ENCODE assay signal across 8 cellular contexts in the genomic region with DNA sequence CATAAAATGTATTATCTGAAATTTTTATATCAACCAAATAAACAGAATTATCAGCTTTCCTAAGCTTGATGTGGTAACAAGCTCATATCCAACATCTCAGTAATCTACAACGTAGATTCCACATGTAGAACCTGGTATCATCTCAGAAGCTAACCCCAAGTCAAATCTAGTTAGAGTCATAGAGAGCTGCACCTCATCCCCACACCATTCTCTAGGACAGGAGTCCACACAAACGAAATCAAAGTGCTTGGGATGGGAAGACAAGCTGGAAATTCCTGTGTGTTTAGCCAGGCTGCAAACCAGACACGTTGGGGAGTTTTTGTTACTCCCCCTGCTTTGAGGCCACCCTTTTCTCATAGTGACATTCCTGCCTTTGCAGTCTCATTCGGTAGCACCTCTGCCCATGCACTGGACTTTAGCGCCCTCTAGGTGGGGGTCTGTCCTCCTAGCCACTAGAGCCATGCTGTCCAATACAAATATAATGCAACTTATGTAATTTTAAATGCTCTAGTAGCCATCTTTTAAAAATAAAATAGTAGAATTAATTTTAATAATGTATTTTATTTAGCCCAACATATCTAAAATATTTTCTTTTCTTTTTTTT. TPM values are rescaled to one million over a fixed set of nuclear protein-coding genes. Genes with fewer than 3 reads are reported as not detected.
DNase-seq lines count a peak whose midpoint lies in the region; ATAC-seq and TF ChIP-seq lines count a peak whose summit lies in the region.

No MANE protein-coding gene starts in this region.

- no peaks in the 10 kb centered on the region for H3K4me1 ChIP-seq in sigmoid colon

- TF ChIP-seq EP300 in sigmoid colon (IDR thresholded peaks at IDR 0.05), result no peak

- H3K4me1 Mint-ChIP-seq in neural crest cell, result no peaks in the 10 kb centered on the region

- no peaks in the 10 kb centered on the region for H3K36me3 ChIP-seq in sigmoid colon

- DNase-seq in D341Med (ENCODE audit: low spot score) (peak; percentile 66), LNCaP clone FGC (ENCODE audit: low read depth) (no peak), SHP77 (lab: John Stamatoyannopoulos, UW) (peak; percentile 44 to 80), ecto neural progenitor cell (ENCODE audit: low spot score) (peak; percentile 78), neural crest cell (ENCODE audit: low read depth, low spot score) (peak; percentile 66), sigmoid colon (no peak)
- no peak for DNase-seq in activated effector memory CD4-positive, alpha-beta T cell treated with Interleukin-2 at 50 U/mL for 16 hours

- TF ChIP-seq CTCF in LNCaP clone FGC (IDR thresholded peaks at IDR 0.05; ENCODE audit: control insufficient read depth, extremely low read depth, insufficient read depth) (peak; percentile 87), neural crest cell (conservative IDR thresholded peaks at IDR 0.05) (peak; percentile 71), sigmoid colon (IDR thresholded peaks at IDR 0.05) (peak in 2 of 4 experiments; percentile 29 to 30)

- peaks cover 0 to 10% (median 0%) of the 10 kb centered on the region in 3 donors for H3K27me3 ChIP-seq in sigmoid colon

- H3K27ac Mint-ChIP-seq in neural crest cell (ENCODE audit: unreplicated experiment), result no peak overlapping the region

- peaks cover 12% of the 10 kb centered on the region for H3K27me3 Mint-ChIP-seq in neural crest cell (ENCODE audit: low read depth)

- H3K4me3 Mint-ChIP-seq in neural crest cell, result no peak overlapping the region

- WGBS in sigmoid colon, 2 donors, result 7 to 19% methylated on average over 5 of the region's 5 CpGs

- intact Hi-C loops in sigmoid colon (cut with DNase I), result loop anchor here (10.0 kb wide), 1 partner anchor 1171 kb away; no protein-coding TSS in a partner anchor

- H3K9me3 Mint-ChIP-seq in neural crest cell, result no peaks in the 10 kb centered on the region

- ATAC-seq in GM18909 (IDR thresholded peaks at IDR 0.05; ENCODE audit: poor library complexity, unreplicated experiment), result peak; percentile 66

- H3K27ac ChIP-seq in sigmoid colon, result no peak overlapping the region

- no peak overlapping the region for H3K4me3 ChIP-seq in LNCaP clone FGC (ENCODE audit: low read depth, low read length)
- no peak overlapping the region for H3K4me3 ChIP-seq in sigmoid colon

- no peaks in the 10 kb centered on the region for H3K9me3 ChIP-seq in sigmoid colon

- TF ChIP-seq POLR2A in sigmoid colon (IDR thresholded peaks at IDR 0.05), result no peak

- no peaks in the 10 kb centered on the region for H3K36me3 Mint-ChIP-seq in neural crest cell (ENCODE audit: low read depth)

RNA-seq across cellular contexts. Expression of a gene that starts 28.1 kb away (rescaled TPM):
- total RNA-seq in neural crest cell, result 9.2 and 10.1 TPM in 2 replicates
- total RNA-seq in sigmoid colon, result 1 to 10 TPM in 3 of 4 donors, under 1 TPM in 1; 0.95 to 5.8 (median 2.2) TPM
- polyA plus RNA-seq in sigmoid colon, result 10 to 100 TPM; 28.2 to 43.7 (median 34.2) TPM

Comparison
In these comparisons a context has a peak if more than half of its experiments do, and no peak if none do; other contexts are left out.
1. DNase-seq: peak in D341Med (single experiment), SHP77 (2 of 2), ecto neural progenitor cell (single experiment) and neural crest cell (single experiment); none in LNCaP clone FGC (single experiment), activated effector memory CD4-positive, alpha-beta T cell treated with Interleukin-2 at 50 U/mL for 16 hours (single experiment) and sigmoid colon (single experiment).